Comparison of ENCODE assay signal across 8 cellular contexts in genomic region chr13:40993119-40993518, GRCh38. TPM values are rescaled to one million over a fixed set of nuclear protein-coding genes. Genes with fewer than 3 reads are reported as not detected.
DNase-seq lines count a peak whose midpoint lies in the region; ATAC-seq and TF ChIP-seq lines count a peak whose summit lies in the region.

No MANE protein-coding gene starts in this region.

- no peaks in the 10 kb centered on the region for H3K9me3 Mint-ChIP-seq in nephron

- H3K4me3 ChIP-seq in astrocyte of the spinal cord (ENCODE audit: low read depth, low read length) (no peak overlapping the region), dorsolateral prefrontal cortex (no peak overlapping the region)

- no peaks in the 10 kb centered on the region for H3K27me3 Mint-ChIP-seq in nephron (ENCODE audit: low read depth)

- intact Hi-C loops in dorsolateral prefrontal cortex (cut with DNase I), result loop anchor here in 1 of 2 donors (5.0 kb wide), 1 partner anchor 206 kb away; the partner anchor contains the start of gene SLC25A15

- no peak overlapping the region for H3K4me3 Mint-ChIP-seq in nephron

- in situ Hi-C loops in astrocyte of the spinal cord (cut with HindIII; ENCODE audit: low sequenced_read_pairs), result no loop called here

- peak overlapping the region; percentile 59 to 84 (median 69) for H3K27ac Mint-ChIP-seq in nephron

- H3K36me3 Mint-ChIP-seq in nephron (ENCODE audit: low read depth), result peaks cover 7% of the 10 kb centered on the region

- peaks cover 17% of the 10 kb centered on the region for H3K4me1 Mint-ChIP-seq in nephron

- DNase-seq in DMS53 (lab: John Stamatoyannopoulos, UW), result peak; percentile 88
- peak; percentile 42 for DNase-seq in NCI-H2029 treated with DMSO at 0.1 percent for 48 hours (lab: John Stamatoyannopoulos, UW)
- peak; percentile 33 for DNase-seq in astrocyte of the spinal cord (ENCODE audit: low read depth, low spot score)
- DNase-seq in DMS114 treated with DMSO at 0.1 percent for 48 hours (lab: John Stamatoyannopoulos, UW; ENCODE audit: unreplicated experiment), result no peak
- DNase-seq in GM19240 (ENCODE audit: insufficient read length, low spot score), result no peak
- no peak for DNase-seq in dorsolateral prefrontal cortex

- TF ChIP-seq CTCF in astrocyte of the spinal cord (IDR thresholded peaks at IDR 0.05; ENCODE audit: low read depth, low read length) (no peak), nephron (IDR thresholded peaks at IDR 0.05; ENCODE audit: unreplicated experiment in 3 of 3) (no peak), dorsolateral prefrontal cortex (IDR thresholded peaks at IDR 0.05 in 54 of 56, conservative IDR thresholded peaks at IDR 0.05 in 2 of 56; ENCODE audit: low read depth in 1 of 56, partially characterized antibody in 56 of 56) (no peak)

- H3K27me3 ChIP-seq in dorsolateral prefrontal cortex, result no peaks in the 10 kb centered on the region

- H3K27ac ChIP-seq in dorsolateral prefrontal cortex, result peak overlapping the region in 21 of 59 donors; percentile 13 to 65 (median 44)

- ATAC-seq in HG02870 (IDR thresholded peaks at IDR 0.05; ENCODE audit: unreplicated experiment), result no peak

RNA-seq across cellular contexts. Expression of gene ELF1, which starts 26.0 kb away (rescaled TPM):
- total RNA-seq in dorsolateral prefrontal cortex, result 10 to 100 TPM in 119 of 120 experiments, 1 to 10 TPM in 1; 9.7 to 41.8 (median 20.2) TPM

Comparison
In these comparisons a context has a peak if more than half of its experiments do, and no peak if none do; other contexts are left out.
1. DNase-seq: peak in DMS53 (single experiment), NCI-H2029 treated with DMSO at 0.1 percent for 48 hours (single experiment) and astrocyte of the spinal cord (single experiment); none in DMS114 treated with DMSO at 0.1 percent for 48 hours (single experiment), GM19240 (single experiment) and dorsolateral prefrontal cortex (0 of 10).